11 cellular contexts compared by ENCODE assay signal in genomic region chr18:58287626-58288289, GRCh38.
DNase-seq lines count a peak whose midpoint lies in the region; ATAC-seq, FAIRE-seq and TF ChIP-seq lines count a peak whose summit lies in the region.
"Had no signal": no experiment of that assay in that cellular context is flagged by ENCODE, and none has a peak within 500 bp of the region (broad histone marks: within the 10 kb centered on the region; RNA-seq: fewer than 3 reads in every experiment).

No MANE protein-coding gene starts in this region.

- in situ Hi-C loops in brain microvascular endothelial cell (cut with HindIII; ENCODE audit: low pct_ligation_motif_present, low sequenced_read_pairs), result no loop called here

- no peaks in the 10 kb centered on the region for H3K4me1 Mint-ChIP-seq in immature natural killer cell

- H3K27me3 ChIP-seq in PC-9 (ENCODE audit: insufficient read depth, low read depth) (no peaks in the 10 kb centered on the region), keratinocyte (ENCODE audit: control insufficient read depth, extremely low read depth, insufficient read depth, low read length) (no peaks in the 10 kb centered on the region), brain microvascular endothelial cell (replicated peaks) (no peaks in the 10 kb centered on the region)

- no TSS peak for BruUV-seq in PC-9 (replicated peaks; lab: Mats Ljungman, UMichigan)

- peaks cover 21% of the 10 kb centered on the region for H4K20me1 ChIP-seq in PC-9 (ENCODE audit: insufficient read depth)
- no peaks in the 10 kb centered on the region for H4K20me1 ChIP-seq in keratinocyte (ENCODE audit: control insufficient read depth, extremely low read depth, insufficient read depth, low read length)

- CTCF ChIA-PET in PC-9 (lab: Charles Lee), result no interaction called here

- H2AFZ ChIP-seq in PC-9, result no peak overlapping the region
- no peak overlapping the region for H2AFZ ChIP-seq in keratinocyte (ENCODE audit: control insufficient read depth, low read length)

- intact Hi-C loops in PC-9 (cut with micrococcal nuclease; ENCODE audit: unreplicated experiment) (no loop called here), sciatic nerve (cut with DNase I) (no loop called here)

- DNase-seq in GM19239 (ENCODE audit: insufficient read length, low spot score), result no peak
- no peak for DNase-seq in PC-9
- no peak for DNase-seq in keratinocyte (ENCODE audit: low read depth, low spot score)
- DNase-seq in sciatic nerve (ENCODE audit: low spot score), result no peak
- no peak for DNase-seq in brain microvascular endothelial cell
- DNase-seq in UCSD-AML1 (lab: John Stamatoyannopoulos, UW; ENCODE audit: unreplicated experiment), result no peak
- DNase-seq in immature natural killer cell, result no peak
- DNase-seq in stimulated activated CD4-positive, alpha-beta T cell treated with anti-CD3 and anti-CD28 coated beads, Interleukin-12 subunit alpha, Interleukin-12 subunit beta, amount 100 ng/mL, for 4 hours, result no peak
- DNase-seq: activated T-cell treated with anti-CD3 and anti-CD28 coated beads, Interleukin-2, amount 50 U/mL, for 4 hours; stimulated activated naive CD8-positive, alpha-beta T cell treated with anti-CD3 and anti-CD28 coated beads, Interleukin-15, Interleukin-2, amounts not matched to agents 100 U/mL and 50 U/mL, for 24 hours; WERI-Rb-1 had no signal

- H3K36me3 Mint-ChIP-seq in immature natural killer cell, result peaks cover 0 to 4% (median 0%) of the 10 kb centered on the region in 3 donors

- H3K9me1 ChIP-seq in keratinocyte (ENCODE audit: control insufficient read depth, extremely low read depth, insufficient read depth, low read length), result peaks cover 4% of the 10 kb centered on the region

- H3K9ac ChIP-seq in keratinocyte (ENCODE audit: control insufficient read depth, extremely low read depth, insufficient read depth, low read length), result no peak overlapping the region

- H3K9me2 ChIP-seq in PC-9 (ENCODE audit: insufficient read depth), result no peaks in the 10 kb centered on the region

- no peaks in the 10 kb centered on the region for H3K9me3 ChIP-seq in PC-9 (ENCODE audit: insufficient read depth, low read depth)
- no peaks in the 10 kb centered on the region for H3K9me3 ChIP-seq in keratinocyte (ENCODE audit: control insufficient read depth, low read depth, low read length)

- H3K4me3 ChIP-seq in PC-9, result no peak overlapping the region
- H3K4me3 ChIP-seq in keratinocyte (ENCODE audit: control insufficient read depth in 2 of 3, extremely low read depth in 1 of 3, insufficient read depth in 2 of 3, low read depth in 1 of 3, low read length in 3 of 3), result no peak overlapping the region
- H3K4me3 ChIP-seq in brain microvascular endothelial cell (ENCODE audit: low read depth, low read length), result no peak overlapping the region

- peaks cover 34% of the 10 kb centered on the region; the same call in 1 of the 2 replicates for H3F3A ChIP-seq in PC-9 (ENCODE audit: insufficient read depth, low read depth)

- H3K27ac ChIP-seq in PC-9 (peak overlapping the region; percentile 14), keratinocyte (ENCODE audit: control insufficient read depth, insufficient read depth, low read length) (peak overlapping the region; percentile 19), brain microvascular endothelial cell (no peak overlapping the region)
- H3K27ac ChIP-seq: WERI-Rb-1 had no signal

- TF ChIP-seq CTCF in PC-9 (conservative IDR thresholded peaks at IDR 0.05), result no peak
- TF ChIP-seq CTCF in keratinocyte (optimal IDR thresholded peaks at IDR 0.05 in 1 of 3, IDR thresholded peaks at IDR 0.05 in 1 of 3, conservative IDR thresholded peaks at IDR 0.05 in 1 of 3; ENCODE audit: extremely low read depth in 1 of 3, insufficient read depth in 2 of 3, low read length in 3 of 3), result no peak
- no peak for TF ChIP-seq CTCF in brain microvascular endothelial cell (IDR thresholded peaks at IDR 0.05; ENCODE audit: low read depth, low read length, missing control alignments)

- peaks cover 66% of the 10 kb centered on the region for H3K4me1 ChIP-seq in PC-9 (replicated peaks; ENCODE audit: insufficient read depth)
- peaks cover 45% of the 10 kb centered on the region for H3K4me1 ChIP-seq in keratinocyte (ENCODE audit: control insufficient read depth, extremely low read depth, insufficient read depth, low read length)

- no peak overlapping the region for H3K4me3 Mint-ChIP-seq in immature natural killer cell
- H3K4me3 Mint-ChIP-seq: activated T-cell treated with anti-CD3 and anti-CD28 coated beads, Interleukin-2, amount 50 U/mL, for 4 hours had no signal

- dilution Hi-C loops in keratinocyte (cut with MboI; ENCODE audit: extremely low pct_ligation_motif_present, low sequenced_read_pairs), result no loop called here

- H3K79me2 ChIP-seq in PC-9 (ENCODE audit: low read depth), result peaks cover 98% of the 10 kb centered on the region
- H3K79me2 ChIP-seq in keratinocyte (ENCODE audit: control insufficient read depth, insufficient read depth, low read length), result peaks cover 90% of the 10 kb centered on the region

- H3K4me2 ChIP-seq in PC-9 (peak overlapping the region; percentile 14; the same call in 1 of the 2 replicates), keratinocyte (ENCODE audit: control insufficient read depth, extremely low read depth, insufficient read depth, low read depth, low read length) (no peak overlapping the region)

- H3K27me3 Mint-ChIP-seq in immature natural killer cell (ENCODE audit: low read depth in 3 of 3), result peaks cover 2 to 5% (median 3%) of the 10 kb centered on the region in 3 donors

- H3K9me3 Mint-ChIP-seq in immature natural killer cell, result no peaks in the 10 kb centered on the region
- H3K9me3 Mint-ChIP-seq: activated T-cell treated with anti-CD3 and anti-CD28 coated beads, Interleukin-2, amount 50 U/mL, for 4 hours had no signal

- POLR2A ChIA-PET in PC-9 (lab: Charles Lee; ENCODE audit: unreplicated experiment), result no interaction called here

- no peak overlapping the region for H3K27ac Mint-ChIP-seq in immature natural killer cell

- 0 out of 2 replicates have a peak, but pooled peaks cover 9% of the 10 kb centered on the region for H3K36me3 ChIP-seq in PC-9 (ENCODE audit: low read depth)
- H3K36me3 ChIP-seq in keratinocyte (ENCODE audit: control insufficient read depth in 2 of 2, extremely low read depth in 1 of 2, insufficient read depth in 2 of 2, low read length in 2 of 2), result peaks cover 3 to 5% of the 10 kb centered on the region in 2 experiments
- no peaks in the 10 kb centered on the region for H3K36me3 ChIP-seq in brain microvascular endothelial cell (replicated peaks)
- H3K36me3 ChIP-seq: WERI-Rb-1 had no signal

- peak; percentile 88 for ATAC-seq in sciatic nerve
- ATAC-seq: activated T-cell treated with anti-CD3 and anti-CD28 coated beads, Interleukin-2, amount 50 U/mL, for 4 hours; stimulated activated naive CD8-positive, alpha-beta T cell treated with anti-CD3 and anti-CD28 coated beads, Interleukin-15, Interleukin-2, amounts not matched to agents 100 U/mL and 50 U/mL, for 24 hours had no signal

- FAIRE-seq in GM19239 (lab: Jason Lieb, UNC) (peak; percentile 47), keratinocyte (lab: Jason Lieb, UNC) (no peak)
